15 cellular contexts compared by ENCODE assay signal in the genomic region with DNA sequence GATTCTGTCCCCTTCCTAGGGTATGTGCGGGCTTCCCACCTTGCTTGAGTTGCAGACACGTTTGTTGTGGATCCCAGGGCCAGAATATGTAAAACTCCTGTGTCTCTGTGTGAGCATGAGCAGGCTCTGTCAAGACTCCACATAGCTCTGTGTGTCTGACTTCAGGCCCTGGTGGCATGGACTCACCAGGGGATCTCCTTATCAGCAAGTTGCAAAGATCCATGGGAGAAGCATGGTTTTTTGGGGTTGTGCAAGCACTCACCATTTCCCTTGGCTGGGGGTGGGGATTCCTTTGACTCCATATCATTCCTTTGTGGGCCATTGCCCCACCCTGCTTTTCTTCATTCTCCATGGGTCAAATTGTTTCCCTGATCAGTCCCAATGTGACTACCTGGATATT.
"Had no signal": no experiment of that assay in that cellular context is flagged by ENCODE, and none has a peak within 500 bp of the region (broad histone marks: within the 10 kb centered on the region; RNA-seq: fewer than 3 reads in every experiment).

No MANE protein-coding gene starts in this region.

- ATAC-seq: gastroesophageal sphincter, heart left ventricle, left cardiac atrium, left lung, left ventricle myocardium superior had no signal

- H3K4me1 ChIP-seq: colonic mucosa, esophagus muscularis mucosa, gastroesophageal sphincter, heart left ventricle, left lung, lower lobe of right lung had no signal

- H3K27me3 ChIP-seq: colonic mucosa, esophagus muscularis mucosa, foreskin keratinocyte, gastroesophageal sphincter, heart left ventricle, left lung had no signal

- DNase-seq: colonic mucosa; cortex of kidney; effector CD4-positive, alpha-beta T cell; effector memory CD4-positive, alpha-beta T cell; heart left ventricle; hippocampal formation; left cardiac atrium; left ventricle myocardium superior; lower lobe of right lung; mesenchymal stem cell; midbrain had no signal

- H3K9me3 ChIP-seq: colonic mucosa had no signal

- H3K36me3 ChIP-seq: colonic mucosa, esophagus muscularis mucosa, gastroesophageal sphincter, heart left ventricle, left lung, lower lobe of right lung had no signal

- H3K4me3 ChIP-seq: colonic mucosa, esophagus muscularis mucosa, gastroesophageal sphincter, heart left ventricle, left lung, lower lobe of right lung had no signal

- H3K27ac ChIP-seq: colonic mucosa, esophagus muscularis mucosa, foreskin keratinocyte, gastroesophageal sphincter, heart left ventricle, left lung, lower lobe of right lung had no signal
